Comparison of ENCODE assay signal across 1 cellular context in the genomic region with DNA sequence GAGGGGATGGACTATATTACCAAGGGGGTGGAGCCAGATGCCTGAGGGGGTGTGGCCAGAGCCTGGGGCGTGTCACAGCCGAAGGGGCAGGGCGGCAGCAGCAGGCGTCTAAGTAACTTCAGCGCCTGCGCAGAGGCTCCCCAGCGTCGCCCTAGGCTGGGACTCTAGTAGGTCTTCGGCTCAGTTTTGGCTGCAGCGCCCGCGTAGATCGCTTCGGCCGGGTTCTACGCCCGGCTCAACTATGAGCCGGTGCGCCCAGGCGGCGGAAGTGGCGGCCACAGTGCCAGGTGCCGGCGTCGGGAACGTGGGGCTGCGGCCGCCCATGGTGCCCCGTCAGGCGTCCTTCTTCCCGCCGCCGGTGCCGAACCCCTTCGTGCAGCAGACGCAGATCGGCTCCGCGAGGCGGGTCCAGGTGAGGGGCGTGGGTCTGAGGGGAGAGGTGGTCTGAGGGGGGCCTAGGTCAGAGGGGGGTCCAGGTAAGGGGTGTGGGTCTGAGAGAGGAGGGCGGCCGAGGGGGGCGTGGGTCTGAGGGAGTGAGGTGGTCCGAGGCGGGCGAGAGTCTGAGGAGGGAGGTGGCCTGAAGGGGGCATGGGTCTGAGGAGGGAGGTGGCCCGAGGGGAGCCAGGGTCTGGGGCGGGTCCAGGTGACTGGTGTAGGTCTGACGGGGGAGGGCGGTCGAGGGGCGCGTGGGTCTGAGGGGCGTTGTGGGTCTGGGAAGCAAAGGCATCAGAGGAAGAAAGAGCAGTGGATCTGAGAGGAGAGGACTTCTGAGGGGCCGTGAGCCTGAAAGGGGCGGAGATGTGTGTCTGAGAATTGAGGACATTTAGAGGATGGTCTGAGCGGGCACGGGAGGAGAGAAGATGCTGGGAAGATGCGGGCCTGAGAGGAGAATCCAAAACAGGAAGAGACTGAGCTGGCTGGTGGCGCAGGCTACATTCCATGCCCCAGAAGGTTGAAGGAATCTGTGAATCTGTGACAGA.
TF ChIP-seq lines count a peak whose summit lies in the region.

A gene with protein sequence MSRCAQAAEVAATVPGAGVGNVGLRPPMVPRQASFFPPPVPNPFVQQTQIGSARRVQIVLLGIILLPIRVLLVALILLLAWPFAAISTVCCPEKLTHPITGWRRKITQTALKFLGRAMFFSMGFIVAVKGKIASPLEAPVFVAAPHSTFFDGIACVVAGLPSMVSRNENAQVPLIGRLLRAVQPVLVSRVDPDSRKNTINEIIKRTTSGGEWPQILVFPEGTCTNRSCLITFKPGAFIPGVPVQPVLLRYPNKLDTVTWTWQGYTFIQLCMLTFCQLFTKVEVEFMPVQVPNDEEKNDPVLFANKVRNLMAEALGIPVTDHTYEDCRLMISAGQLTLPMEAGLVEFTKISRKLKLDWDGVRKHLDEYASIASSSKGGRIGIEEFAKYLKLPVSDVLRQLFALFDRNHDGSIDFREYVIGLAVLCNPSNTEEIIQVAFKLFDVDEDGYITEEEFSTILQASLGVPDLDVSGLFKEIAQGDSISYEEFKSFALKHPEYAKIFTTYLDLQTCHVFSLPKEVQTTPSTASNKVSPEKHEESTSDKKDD (plus strand): TSS at position 132 of the 980 bp plus-strand sequence. CDS start 110 bp downstream, at position 242.

TF ChIP-seq in HCT116, 20 proteins besides CTCF, POLR2A, EP300 and RAD21 (continued from another document):
- TF ChIP-seq, protein P1, sequence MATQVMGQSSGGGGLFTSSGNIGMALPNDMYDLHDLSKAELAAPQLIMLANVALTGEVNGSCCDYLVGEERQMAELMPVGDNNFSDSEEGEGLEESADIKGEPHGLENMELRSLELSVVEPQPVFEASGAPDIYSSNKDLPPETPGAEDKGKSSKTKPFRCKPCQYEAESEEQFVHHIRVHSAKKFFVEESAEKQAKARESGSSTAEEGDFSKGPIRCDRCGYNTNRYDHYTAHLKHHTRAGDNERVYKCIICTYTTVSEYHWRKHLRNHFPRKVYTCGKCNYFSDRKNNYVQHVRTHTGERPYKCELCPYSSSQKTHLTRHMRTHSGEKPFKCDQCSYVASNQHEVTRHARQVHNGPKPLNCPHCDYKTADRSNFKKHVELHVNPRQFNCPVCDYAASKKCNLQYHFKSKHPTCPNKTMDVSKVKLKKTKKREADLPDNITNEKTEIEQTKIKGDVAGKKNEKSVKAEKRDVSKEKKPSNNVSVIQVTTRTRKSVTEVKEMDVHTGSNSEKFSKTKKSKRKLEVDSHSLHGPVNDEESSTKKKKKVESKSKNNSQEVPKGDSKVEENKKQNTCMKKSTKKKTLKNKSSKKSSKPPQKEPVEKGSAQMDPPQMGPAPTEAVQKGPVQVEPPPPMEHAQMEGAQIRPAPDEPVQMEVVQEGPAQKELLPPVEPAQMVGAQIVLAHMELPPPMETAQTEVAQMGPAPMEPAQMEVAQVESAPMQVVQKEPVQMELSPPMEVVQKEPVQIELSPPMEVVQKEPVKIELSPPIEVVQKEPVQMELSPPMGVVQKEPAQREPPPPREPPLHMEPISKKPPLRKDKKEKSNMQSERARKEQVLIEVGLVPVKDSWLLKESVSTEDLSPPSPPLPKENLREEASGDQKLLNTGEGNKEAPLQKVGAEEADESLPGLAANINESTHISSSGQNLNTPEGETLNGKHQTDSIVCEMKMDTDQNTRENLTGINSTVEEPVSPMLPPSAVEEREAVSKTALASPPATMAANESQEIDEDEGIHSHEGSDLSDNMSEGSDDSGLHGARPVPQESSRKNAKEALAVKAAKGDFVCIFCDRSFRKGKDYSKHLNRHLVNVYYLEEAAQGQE (IDR thresholded peaks at IDR 0.05; ENCODE audit: low read depth) = no peak
- TF ChIP-seq CEBPB (IDR thresholded peaks at IDR 0.05; ENCODE audit: low read depth) (no peak), TCF7L2 (IDR thresholded peaks at IDR 0.05; ENCODE audit: borderline replicate concordance, extremely low read depth, insufficient read depth, insufficient read length) (no peak)
- TF ChIP-seq, protein P2, sequence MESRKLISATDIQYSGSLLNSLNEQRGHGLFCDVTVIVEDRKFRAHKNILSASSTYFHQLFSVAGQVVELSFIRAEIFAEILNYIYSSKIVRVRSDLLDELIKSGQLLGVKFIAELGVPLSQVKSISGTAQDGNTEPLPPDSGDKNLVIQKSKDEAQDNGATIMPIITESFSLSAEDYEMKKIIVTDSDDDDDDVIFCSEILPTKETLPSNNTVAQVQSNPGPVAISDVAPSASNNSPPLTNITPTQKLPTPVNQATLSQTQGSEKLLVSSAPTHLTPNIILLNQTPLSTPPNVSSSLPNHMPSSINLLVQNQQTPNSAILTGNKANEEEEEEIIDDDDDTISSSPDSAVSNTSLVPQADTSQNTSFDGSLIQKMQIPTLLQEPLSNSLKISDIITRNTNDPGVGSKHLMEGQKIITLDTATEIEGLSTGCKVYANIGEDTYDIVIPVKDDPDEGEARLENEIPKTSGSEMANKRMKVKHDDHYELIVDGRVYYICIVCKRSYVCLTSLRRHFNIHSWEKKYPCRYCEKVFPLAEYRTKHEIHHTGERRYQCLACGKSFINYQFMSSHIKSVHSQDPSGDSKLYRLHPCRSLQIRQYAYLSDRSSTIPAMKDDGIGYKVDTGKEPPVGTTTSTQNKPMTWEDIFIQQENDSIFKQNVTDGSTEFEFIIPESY (IDR thresholded peaks at IDR 0.05; ENCODE audit: extremely low read depth, insufficient replicate concordance, low read length) = no peak
